ENCODE assay signal across 7 cellular contexts in genomic region chr6:16473184-16473907, GRCh38.
DNase-seq lines count a peak whose midpoint lies in the region; ATAC-seq and TF ChIP-seq lines count a peak whose summit lies in the region.

No MANE protein-coding gene starts in this region.

- H3K9me3 ChIP-seq in mesodermal cell (ENCODE audit: control insufficient read depth, low read length), result no peaks in the 10 kb centered on the region
- H3K9me3 ChIP-seq in ascending aorta, result no peaks in the 10 kb centered on the region

- H3K4me1 ChIP-seq in mesodermal cell (ENCODE audit: control insufficient read depth, insufficient read depth, low read length, poor library complexity, severe bottlenecking), result peaks cover 16% of the 10 kb centered on the region
- H3K4me1 ChIP-seq in ascending aorta, result peaks cover 0 to 11% of the 10 kb centered on the region in 2 donors

- H3K4me3 ChIP-seq in mesodermal cell (ENCODE audit: extremely low read depth, insufficient read depth, low read length, poor library complexity, severe bottlenecking) (no peak overlapping the region), ascending aorta (no peak overlapping the region)

- DNase-seq in DMS153 treated with DMSO at 0.1 percent for 48 hours (lab: John Stamatoyannopoulos, UW; ENCODE audit: unreplicated experiment), result no peak
- DNase-seq in ascending aorta (ENCODE audit: low spot score in 2 of 2), result no peak
- no peak for DNase-seq in SHP77 treated with DMSO at 0.1 percent for 48 hours (lab: John Stamatoyannopoulos, UW)

- H3K27ac ChIP-seq in mesodermal cell (ENCODE audit: low read depth, low read length, severe bottlenecking), result peak overlapping the region; percentile 43
- no peak overlapping the region for H3K27ac ChIP-seq in ascending aorta

- no peaks in the 10 kb centered on the region for H3K36me3 ChIP-seq in mesodermal cell (ENCODE audit: control insufficient read depth, insufficient read depth, low read length)
- no peaks in the 10 kb centered on the region for H3K36me3 ChIP-seq in ascending aorta

- TF ChIP-seq CTCF in ascending aorta (IDR thresholded peaks at IDR 0.05), result no peak

- intact Hi-C loops in ascending aorta (cut with DNase I), result no loop called here

- no peaks in the 10 kb centered on the region for H3K27me3 ChIP-seq in ascending aorta

- ATAC-seq in GM18520 (IDR thresholded peaks at IDR 0.05; ENCODE audit: unreplicated experiment) (peak; percentile 27), GM21526 (IDR thresholded peaks at IDR 0.05; ENCODE audit: low FRiP score, unreplicated experiment) (peak; percentile 54), HG03469 (IDR thresholded peaks at IDR 0.05; ENCODE audit: unreplicated experiment) (peak; percentile 34)

- WGBS in mesodermal cell (ENCODE audit: insufficient coverage in 2 of 2), 2 experiments, result 94 to 96% methylated on average over 10 of the region's 10 CpGs
